In the genomic region with DNA sequence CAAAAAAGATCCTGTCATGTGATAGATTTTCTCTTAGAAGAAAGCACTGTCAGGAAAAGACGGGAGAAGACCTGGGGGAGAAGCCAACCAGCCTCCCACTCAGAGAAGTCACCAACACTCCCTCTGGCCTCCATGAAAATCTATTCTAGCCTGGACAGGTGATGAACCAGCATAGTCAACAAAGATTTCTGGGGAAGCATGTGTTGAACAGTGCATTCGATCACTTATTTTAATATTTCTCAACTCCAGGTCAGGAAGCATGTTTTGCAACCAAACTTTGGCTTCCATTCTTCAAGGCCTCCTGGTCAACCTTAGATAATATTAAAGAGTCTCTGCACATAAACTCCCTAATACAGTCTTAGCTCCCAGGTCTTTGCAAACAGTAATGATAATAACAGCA, we compare ENCODE assay signal across 35 cellular contexts.
"Had no signal": no experiment of that assay in that cellular context is flagged by ENCODE, and none has a peak within 500 bp of the region (broad histone marks: within the 10 kb centered on the region; RNA-seq: fewer than 3 reads in every experiment).

No MANE protein-coding gene starts in this region.

- H3K27me3 ChIP-seq: MG63 had no signal

- H3K27ac ChIP-seq: KMS-11 had no signal

- H3K9me3 ChIP-seq: MG63 had no signal

- DNase-seq: Kasumi-1, KG1, MG63, MM.1S, MV-4-11, NCI-H1048, NCI-H1092, NCI-H1092 treated with DMSO at 0.1 percent for 48 hours, NCI-H1105, NCI-H1105 treated with DMSO at 0.1 percent for 48 hours, NCI-H1417, NCI-H1417 treated with DMSO at 0.1 percent for 48 hours, NCI-H1436, NCI-H1436 treated with DMSO at 0.1 percent for 48 hours, NCI-H146, NCI-H1694, NCI-H1694 treated with DMSO at 0.1 percent for 48 hours, NCI-H187, NCI-H187 treated with DMSO at 0.1 percent for 48 hours, NCI-H1930, NCI-H2029, NCI-H2029 treated with DMSO at 0.1 percent for 48 hours, NCI-H2081, NCI-H2081 treated with DMSO at 0.1 percent for 48 hours, NCI-H2107, NCI-H2171, NCI-H2171 treated with DMSO at 0.1 percent for 48 hours, NCI-H2227 treated with DMSO at 0.1 percent for 48 hours, NCI-H226, NCI-H345, NCI-H446, NCI-H446 treated with DMSO at 0.1 percent for 48 hours, NCI-H510A, NCI-H510A treated with DMSO at 0.1 percent for 48 hours had no signal

- H3K4me2 ChIP-seq: KMS-11 had no signal

- H3K36me3 ChIP-seq: MG63 had no signal

- H3K9ac ChIP-seq: KMS-11 had no signal

- H3K4me3 ChIP-seq: MG63 had no signal
